Comparison of ENCODE assay signal across 14 cellular contexts in the genomic region with DNA sequence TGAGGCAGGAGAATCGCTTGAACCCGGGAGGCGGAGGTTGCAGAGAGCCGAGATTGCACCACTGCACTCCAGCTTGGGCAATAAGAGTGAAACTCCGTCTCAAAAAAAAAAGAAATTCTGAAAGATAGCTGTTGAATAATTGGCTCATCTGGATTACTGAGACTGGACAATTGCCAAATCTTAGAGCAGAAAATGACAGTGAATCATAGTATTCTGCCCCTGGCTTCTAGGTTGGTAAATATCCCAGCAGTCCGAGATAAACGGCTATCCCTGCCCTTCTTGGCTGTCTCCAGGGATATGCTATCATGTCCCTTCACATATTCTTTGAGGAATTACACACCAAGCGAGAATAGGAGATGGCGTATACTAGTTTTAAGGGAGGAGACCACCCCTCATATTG. TPM values are rescaled to one million over a fixed set of nuclear protein-coding genes. Genes with fewer than 3 reads are reported as not detected.
DNase-seq lines count a peak whose midpoint lies in the region; ATAC-seq and TF ChIP-seq lines count a peak whose summit lies in the region.
"Had no signal": no experiment of that assay in that cellular context is flagged by ENCODE, and none has a peak within 500 bp of the region (broad histone marks: within the 10 kb centered on the region; RNA-seq: fewer than 3 reads in every experiment).

No MANE protein-coding gene starts in this region.

- H3K4me3 ChIP-seq in HEK293 (ENCODE audit: low read depth, low read length) = no peak overlapping the region
- no peak overlapping the region for H3K4me3 ChIP-seq in SK-N-SH (ENCODE audit: low read depth in 2 of 2, low read length in 1 of 2)
- H3K4me3 ChIP-seq in HAP-1 = no peak overlapping the region
- H3K4me3 ChIP-seq: prostate gland had no signal

- H3K9me2 ChIP-seq in SK-N-SH = no peaks in the 10 kb centered on the region

- ATAC-seq in foreskin keratinocyte = peak; percentile 65
- ATAC-seq in GM21423 (IDR thresholded peaks at IDR 0.05; ENCODE audit: unreplicated experiment) = no peak

- DNase-seq in AG08395 (ENCODE audit: low spot score) (peak; percentile 55), SK-N-SH (peak; percentile 54), foreskin keratinocyte (peak; percentile 54 to 79), HAP-1 (ENCODE audit: low spot score in 2 of 2) (no peak), NCI-H748 (lab: John Stamatoyannopoulos, UW; ENCODE audit: unreplicated experiment) (no peak), progenitor cell of endocrine pancreas (ENCODE audit: low spot score, unreplicated experiment) (no peak)
- DNase-seq: activated CD4-positive, CD25-positive, alpha-beta regulatory T cell; effector CD4-positive, alpha-beta T cell; NCI-H510A treated with DMSO at 0.1 percent for 48 hours; stimulated activated CD4-positive, alpha-beta T cell treated with anti-CD3 and anti-CD28 coated beads, Interleukin-4, amount 100 ng/mL, for 1 hour had no signal

- no peak overlapping the region for H3K4me3 Mint-ChIP-seq in progenitor cell of endocrine pancreas (ENCODE audit: low read depth)

- CTCF ChIA-PET in HEK293 (lab: Yijun Ruan, JAX) = interaction anchor here (1.0 kb wide), 1 partner anchor 131 kb away, joined by 5 read pairs; no protein-coding TSS in a partner anchor
- CTCF ChIA-PET in SK-N-SH (lab: Yijun Ruan, JAX) = no interaction called here

- no peaks in the 10 kb centered on the region for H3K79me2 ChIP-seq in SK-N-SH (ENCODE audit: insufficient read depth)

- H4K20me1 ChIP-seq in SK-N-SH (ENCODE audit: insufficient read depth) = no peaks in the 10 kb centered on the region

- no peak for TF ChIP-seq EP300 in SK-N-SH (IDR thresholded peaks at IDR 0.05; ENCODE audit: borderline replicate concordance in 1 of 2, low read depth in 1 of 2, low read length in 1 of 2)

- H3K4me1 ChIP-seq in HEK293 (ENCODE audit: control insufficient read depth, insufficient read depth, low read length) (no peaks in the 10 kb centered on the region), SK-N-SH (ENCODE audit: control insufficient read depth in 1 of 2, insufficient read depth in 2 of 2, low read depth in 1 of 2, low read length in 1 of 2) (no peaks in the 10 kb centered on the region), foreskin keratinocyte (peaks cover 12% of the 10 kb centered on the region), HAP-1 (no peaks in the 10 kb centered on the region)
- H3K4me1 ChIP-seq: prostate gland had no signal

- H3F3A ChIP-seq in SK-N-SH (replicated peaks; ENCODE audit: insufficient read depth) = no peaks in the 10 kb centered on the region

- H3K27ac ChIP-seq in HEK293 (ENCODE audit: extremely low read depth, low read depth, low read length) = no peak overlapping the region
- H3K27ac ChIP-seq in SK-N-SH (ENCODE audit: low read depth in 2 of 2, low read length in 1 of 2) = no peak overlapping the region
- H3K27ac ChIP-seq in foreskin keratinocyte = peak overlapping the region; percentile 58
- H3K27ac ChIP-seq: C4-2B, prostate gland had no signal

- H3K9me3 ChIP-seq in HEK293 (ENCODE audit: control insufficient read depth, insufficient read depth, low read depth, low read length) (no peaks in the 10 kb centered on the region), SK-N-SH (no peaks in the 10 kb centered on the region), HAP-1 (no peaks in the 10 kb centered on the region)
- H3K9me3 ChIP-seq: prostate gland had no signal

- no peaks in the 10 kb centered on the region for H3K36me3 Mint-ChIP-seq in progenitor cell of endocrine pancreas (ENCODE audit: insufficient read depth)

- POLR2A ChIA-PET in HEK293 (lab: Yijun Ruan, JAX) = interaction anchor here (0.6 kb wide), 1 partner anchor 159 kb away, joined by 4 read pairs; no protein-coding TSS in a partner anchor
- POLR2A ChIA-PET in SK-N-SH (lab: Yijun Ruan, JAX) = interaction anchor here (0.6 kb wide), 2 partner anchors 46 to 48 kb away, joined by 3 read pairs; a partner anchor contains a TSS

- H3K36me3 ChIP-seq in HEK293 (ENCODE audit: control insufficient read depth in 2 of 2, insufficient read depth in 1 of 2, low read length in 2 of 2) (no peaks in the 10 kb centered on the region), SK-N-SH (replicated peaks in 1 of 2; ENCODE audit: control insufficient read depth in 1 of 2, insufficient read depth in 2 of 2, low read length in 1 of 2) (no peaks in the 10 kb centered on the region), HAP-1 (replicated peaks) (no peaks in the 10 kb centered on the region)
- H3K36me3 ChIP-seq: prostate gland had no signal

- TF ChIP-seq CTCF in HEK293 (tag by site-specific recombination; IDR thresholded peaks at IDR 0.05) = no peak
- no peak for TF ChIP-seq CTCF in SK-N-SH (IDR thresholded peaks at IDR 0.05)
- peak; percentile 30 for TF ChIP-seq CTCF in foreskin keratinocyte (conservative IDR thresholded peaks at IDR 0.05)
- TF ChIP-seq CTCF in progenitor cell of endocrine pancreas (IDR thresholded peaks at IDR 0.05; ENCODE audit: unreplicated experiment) = no peak

- peaks cover 2% of the 10 kb centered on the region for H3K4me1 Mint-ChIP-seq in progenitor cell of endocrine pancreas (ENCODE audit: low read depth)

- in situ Hi-C loops in HAP-1 (cut with MboI; ENCODE audit: low sequenced_read_pairs) = no loop called here

- WGBS in SK-N-SH (ENCODE audit: low lambda C conversion rate) = 57% methylated on average over 9 of the region's 9 CpGs

- no peak for TF ChIP-seq RAD21 in SK-N-SH (IDR thresholded peaks at IDR 0.05; ENCODE audit: low read length)

- H3K27me3 Mint-ChIP-seq in progenitor cell of endocrine pancreas = no peaks in the 10 kb centered on the region

- no peak overlapping the region for H3K9ac ChIP-seq in SK-N-SH

- no peaks in the 10 kb centered on the region for H3K9me3 Mint-ChIP-seq in progenitor cell of endocrine pancreas (ENCODE audit: low read depth)

- H3K4me2 ChIP-seq in SK-N-SH = no peak overlapping the region

- no peak overlapping the region for H2AFZ ChIP-seq in SK-N-SH (ENCODE audit: low read depth)

- H3K27me3 ChIP-seq in SK-N-SH (ENCODE audit: insufficient read depth) (no peaks in the 10 kb centered on the region; the same call in 1 of the 2 replicates), foreskin keratinocyte (no peaks in the 10 kb centered on the region), HAP-1 (ENCODE audit: low read depth) (no peaks in the 10 kb centered on the region)

- H3K27ac Mint-ChIP-seq in progenitor cell of endocrine pancreas = no peak overlapping the region

TF ChIP-seq in HEK293, 187 proteins besides CTCF, POLR2A, EP300 and RAD21:
- TF ChIP-seq SETDB1 (IDR thresholded peaks at IDR 0.05; ENCODE audit: insufficient read length, low read length) = no peak
- 0 out of 2 replicates have a peak, but pooled peaks have one; percentile 21 for TF ChIP-seq ZNF133 (tag by site-specific recombination; IDR thresholded peaks at IDR 0.05)
- 0 out of 2 replicates have a peak, but pooled peaks have one; percentile 16 for TF ChIP-seq ZBTB17 (tag by site-specific recombination; IDR thresholded peaks at IDR 0.05)
- peak; percentile 42; the same call in 1 of the 2 replicates for TF ChIP-seq ZBTB48 (tag by site-specific recombination; IDR thresholded peaks at IDR 0.05)

TF ChIP-seq in SK-N-SH, 30 proteins besides CTCF, POLR2A, EP300 and RAD21:
- TF ChIP-seq, protein P1, sequence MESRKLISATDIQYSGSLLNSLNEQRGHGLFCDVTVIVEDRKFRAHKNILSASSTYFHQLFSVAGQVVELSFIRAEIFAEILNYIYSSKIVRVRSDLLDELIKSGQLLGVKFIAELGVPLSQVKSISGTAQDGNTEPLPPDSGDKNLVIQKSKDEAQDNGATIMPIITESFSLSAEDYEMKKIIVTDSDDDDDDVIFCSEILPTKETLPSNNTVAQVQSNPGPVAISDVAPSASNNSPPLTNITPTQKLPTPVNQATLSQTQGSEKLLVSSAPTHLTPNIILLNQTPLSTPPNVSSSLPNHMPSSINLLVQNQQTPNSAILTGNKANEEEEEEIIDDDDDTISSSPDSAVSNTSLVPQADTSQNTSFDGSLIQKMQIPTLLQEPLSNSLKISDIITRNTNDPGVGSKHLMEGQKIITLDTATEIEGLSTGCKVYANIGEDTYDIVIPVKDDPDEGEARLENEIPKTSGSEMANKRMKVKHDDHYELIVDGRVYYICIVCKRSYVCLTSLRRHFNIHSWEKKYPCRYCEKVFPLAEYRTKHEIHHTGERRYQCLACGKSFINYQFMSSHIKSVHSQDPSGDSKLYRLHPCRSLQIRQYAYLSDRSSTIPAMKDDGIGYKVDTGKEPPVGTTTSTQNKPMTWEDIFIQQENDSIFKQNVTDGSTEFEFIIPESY (IDR thresholded peaks at IDR 0.05; ENCODE audit: borderline replicate concordance, low read depth) = no peak
- TF ChIP-seq, protein P2, sequence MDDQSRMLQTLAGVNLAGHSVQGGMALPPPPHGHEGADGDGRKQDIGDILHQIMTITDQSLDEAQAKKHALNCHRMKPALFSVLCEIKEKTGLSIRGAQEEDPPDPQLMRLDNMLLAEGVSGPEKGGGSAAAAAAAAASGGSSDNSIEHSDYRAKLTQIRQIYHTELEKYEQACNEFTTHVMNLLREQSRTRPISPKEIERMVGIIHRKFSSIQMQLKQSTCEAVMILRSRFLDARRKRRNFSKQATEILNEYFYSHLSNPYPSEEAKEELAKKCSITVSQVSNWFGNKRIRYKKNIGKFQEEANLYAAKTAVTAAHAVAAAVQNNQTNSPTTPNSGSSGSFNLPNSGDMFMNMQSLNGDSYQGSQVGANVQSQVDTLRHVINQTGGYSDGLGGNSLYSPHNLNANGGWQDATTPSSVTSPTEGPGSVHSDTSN (IDR thresholded peaks at IDR 0.05) = peak; percentile 34; the same call in 1 of the 2 replicates
- peak; percentile 45; the same call in 1 of the 2 replicates for TF ChIP-seq NFIC (IDR thresholded peaks at IDR 0.05; ENCODE audit: borderline replicate concordance)
TF ChIP-seq in SK-N-SH: peak in this region for 2.

RNA-seq across cellular contexts. Expression of a gene that starts 35.5 kb away (rescaled TPM):
- polyA plus RNA-seq in SK-N-SH (2012; rRNA removed) (8.1 and 10.3 TPM in 2 replicates), foreskin keratinocyte (16.3 and 18.5 TPM in 2 replicates)
- 8.8 and 10.3 TPM in 2 replicates for polyA plus RNA-seq in SK-N-SH (2012; cell fraction: cytosol; rRNA removed)
- 10.3 and 11.8 TPM in 2 replicates for polyA plus RNA-seq in SK-N-SH (2012; cell fraction: nucleus; rRNA removed)
- total RNA-seq in foreskin keratinocyte (19.7 and 20.6 TPM in 2 replicates), progenitor cell of endocrine pancreas (43.8 and 44.4 TPM in 2 replicates)

RNA-seq across cellular contexts. Expression of a gene that starts 46.3 kb away (rescaled TPM):
- polyA plus RNA-seq in SK-N-SH (2012; rRNA removed) = 37.3 and 47.3 TPM in 2 replicates
- polyA plus RNA-seq in SK-N-SH (2012; cell fraction: cytosol; rRNA removed) = 45.6 and 49.2 TPM in 2 replicates
- 61.0 and 71.3 TPM in 2 replicates for polyA plus RNA-seq in SK-N-SH (2012; cell fraction: nucleus; rRNA removed)
- 116 and 136 TPM in 2 replicates for total RNA-seq in foreskin keratinocyte
- polyA plus RNA-seq in foreskin keratinocyte = 82.2 and 87.9 TPM in 2 replicates
- 138 and 140 TPM in 2 replicates for total RNA-seq in progenitor cell of endocrine pancreas

Comparison
In these comparisons a context has a peak if more than half of its experiments do, and no peak if none do; other contexts are left out.
1. DNase-seq: peak in AG08395 (single experiment), SK-N-SH (single experiment) and foreskin keratinocyte (2 of 2); none in HAP-1 (0 of 2), NCI-H748 (single experiment) and progenitor cell of endocrine pancreas (single experiment).